ENCODE assay signal across 8 cellular contexts in genomic region chr10:21724695-21725371, GRCh38.
A peak's percentile ranks its signal among the peaks of the same experiment; 100 is the strongest.
DNase-seq lines count a peak whose midpoint lies in the region; ATAC-seq and TF ChIP-seq lines count a peak whose summit lies in the region.

No MANE protein-coding gene starts in this region.

- H4K8ac ChIP-seq in neuronal stem cell (ENCODE audit: low read depth, low read length) = no peak overlapping the region

- ATAC-seq in GM19351 (IDR thresholded peaks at IDR 0.05; ENCODE audit: unreplicated experiment) (peak; percentile 74), HG03457 (IDR thresholded peaks at IDR 0.05; ENCODE audit: unreplicated experiment) (peak; percentile 95), HG03025 (IDR thresholded peaks at IDR 0.05; ENCODE audit: low FRiP score, unreplicated experiment) (no peak)

- H4K91ac ChIP-seq in neuronal stem cell (ENCODE audit: low read depth, low read length, poor library complexity) = no peak overlapping the region

- H2AFZ ChIP-seq in neuronal stem cell (ENCODE audit: low read length) = no peak overlapping the region

- H3K4me1 ChIP-seq in Caco-2 (peaks cover 36% of the 10 kb centered on the region), neuronal stem cell (ENCODE audit: control insufficient read depth in 2 of 2, insufficient read depth in 1 of 2, low read depth in 1 of 2, low read length in 2 of 2) (peaks cover 12 to 42% of the 10 kb centered on the region in 2 donors)

- H3K27ac ChIP-seq in neuronal stem cell (replicated peaks; ENCODE audit: low read length) = peak overlapping the region; percentile 61

- no peaks in the 10 kb centered on the region for H3K27me3 Mint-ChIP-seq in Caco-2 (ENCODE audit: insufficient read depth, unreplicated experiment)
- H3K27me3 Mint-ChIP-seq in activated CD4-positive, alpha-beta T cell treated with anti-CD3 and anti-CD28 coated beads, Interleukin-2, amount 10 ng/mL, durations not matched to agents 24 days and 14 days = no peaks in the 10 kb centered on the region

- DNase-seq in Caco-2 = peak; percentile 39 to 65
- peak; percentile 95 for DNase-seq in NCI-H345 (lab: John Stamatoyannopoulos, UW)
- DNase-seq in activated CD4-positive, alpha-beta T cell treated with anti-CD3 and anti-CD28 coated beads, Interleukin-2, amount 10 ng/mL, durations not matched to agents 24 days and 14 days = peak; percentile 80
- DNase-seq in fibroblast of mammary gland (ENCODE audit: low read depth) = peak; percentile 100
- DNase-seq in neuronal stem cell (ENCODE audit: low spot score) = no peak

- H3K27me3 ChIP-seq in Caco-2 (replicated peaks; ENCODE audit: control insufficient read depth, insufficient read depth, low read length) (no peaks in the 10 kb centered on the region), neuronal stem cell (ENCODE audit: control insufficient read depth in 3 of 3, insufficient read depth in 3 of 3, low read depth in 1 of 3, low read length in 3 of 3) (no peaks in the 10 kb centered on the region)

- H3K36me3 ChIP-seq in Caco-2 (ENCODE audit: control insufficient read depth, insufficient read depth, low read length) (peaks cover 2% of the 10 kb centered on the region; the same call in 1 of the 2 replicates), neuronal stem cell (replicated peaks in 1 of 2; ENCODE audit: control insufficient read depth in 2 of 2, insufficient read depth in 2 of 2, low read length in 2 of 2) (peaks cover 0 to 59% of the 10 kb centered on the region in 2 donors)

- POLR2A ChIA-PET in Caco-2 (lab: Charles Lee) = interaction anchor here (1.3 kb wide), 1 partner anchor 229 kb away, joined by 3 read pairs; no protein-coding TSS in a partner anchor

- H3K9ac ChIP-seq in neuronal stem cell (ENCODE audit: low read depth, low read length, poor library complexity) = no peak overlapping the region

- no peak overlapping the region for H3K4me3 ChIP-seq in Caco-2 (ENCODE audit: low read depth, low read length)
- no peak overlapping the region for H3K4me3 ChIP-seq in fibroblast of mammary gland (ENCODE audit: control insufficient read depth, low read depth, low read length)
- H3K4me3 ChIP-seq in neuronal stem cell (ENCODE audit: low read length in 2 of 2) = no peak overlapping the region

- intact Hi-C loops in Caco-2 (cut with micrococcal nuclease; ENCODE audit: unreplicated experiment) = loop anchor here (10.0 kb wide), 1 partner anchor 360 kb away; no protein-coding TSS in a partner anchor
- intact Hi-C loops in activated CD4-positive, alpha-beta T cell treated with anti-CD3 and anti-CD28 coated beads, Interleukin-2, amount 10 ng/mL, durations not matched to agents 24 days and 14 days (cut with micrococcal nuclease) = no loop called here

- no peak overlapping the region for H3K18ac ChIP-seq in neuronal stem cell (ENCODE audit: low read length)

- no peak overlapping the region for H3K4me2 ChIP-seq in neuronal stem cell (ENCODE audit: insufficient read depth, low read length, poor library complexity, severe bottlenecking)

- no peak overlapping the region for H2BK120ac ChIP-seq in neuronal stem cell (ENCODE audit: low read depth, low read length)

- H3K14ac ChIP-seq in neuronal stem cell (ENCODE audit: low read length) = no peak overlapping the region

- TF ChIP-seq CTCF in Caco-2 (IDR thresholded peaks at IDR 0.05; ENCODE audit: insufficient read depth in 1 of 2, low read depth in 1 of 2, low read length in 1 of 2, severe bottlenecking in 1 of 2, unreplicated experiment in 1 of 2) (no peak), fibroblast of mammary gland (conservative IDR thresholded peaks at IDR 0.05; ENCODE audit: control insufficient read depth, insufficient read depth, low read depth, low read length) (no peak)

- H2BK5ac ChIP-seq in neuronal stem cell (ENCODE audit: low read length) = no peak overlapping the region

- H3K23ac ChIP-seq in neuronal stem cell (ENCODE audit: low read depth, low read length, poor library complexity) = no peak overlapping the region

- no peak overlapping the region for H2BK15ac ChIP-seq in neuronal stem cell (ENCODE audit: low read length)

- H3K4me3 Mint-ChIP-seq in Caco-2 (ENCODE audit: unreplicated experiment) = no peak overlapping the region
- no peak overlapping the region for H3K4me3 Mint-ChIP-seq in activated CD4-positive, alpha-beta T cell treated with anti-CD3 and anti-CD28 coated beads, Interleukin-2, amount 10 ng/mL, durations not matched to agents 24 days and 14 days

- H2AK5ac ChIP-seq in neuronal stem cell (ENCODE audit: low read depth, low read length) = no peak overlapping the region

- H3K36me3 Mint-ChIP-seq in Caco-2 (ENCODE audit: insufficient read depth, unreplicated experiment) = peaks cover 52% of the 10 kb centered on the region
- H3K36me3 Mint-ChIP-seq in activated CD4-positive, alpha-beta T cell treated with anti-CD3 and anti-CD28 coated beads, Interleukin-2, amount 10 ng/mL, durations not matched to agents 24 days and 14 days (ENCODE audit: low read depth) = peaks cover 30% of the 10 kb centered on the region

- CTCF ChIA-PET in Caco-2 (lab: Charles Lee) = interaction anchor here (0.6 to 1.1 kb wide), 4 partner anchors 32 to 188 kb away, joined by 3 read pairs; no protein-coding TSS in a partner anchor

- no peaks in the 10 kb centered on the region for H3K9me3 Mint-ChIP-seq in Caco-2 (ENCODE audit: unreplicated experiment)
- no peaks in the 10 kb centered on the region for H3K9me3 Mint-ChIP-seq in activated CD4-positive, alpha-beta T cell treated with anti-CD3 and anti-CD28 coated beads, Interleukin-2, amount 10 ng/mL, durations not matched to agents 24 days and 14 days

- no peaks in the 10 kb centered on the region for H3K79me1 ChIP-seq in neuronal stem cell (ENCODE audit: low read depth, low read length)

- no peak overlapping the region for H3K27ac Mint-ChIP-seq in Caco-2 (ENCODE audit: unreplicated experiment)
- H3K27ac Mint-ChIP-seq in activated CD4-positive, alpha-beta T cell treated with anti-CD3 and anti-CD28 coated beads, Interleukin-2, amount 10 ng/mL, durations not matched to agents 24 days and 14 days = no peak overlapping the region

- H2BK12ac ChIP-seq in neuronal stem cell (ENCODE audit: low read length) = no peak overlapping the region

- H3K4ac ChIP-seq in neuronal stem cell (ENCODE audit: low read length) = no peak overlapping the region

- BruUV-seq in Caco-2 (replicated peaks; lab: Mats Ljungman, UMichigan) = no TSS peak

- WGBS in neuronal stem cell (ENCODE audit: extremely low coverage in 2 of 2, insufficient read length in 2 of 2, insufficient replicate concordance in 1 of 2), 2 donors = no CpG with 5 or more reads among the region's 4 CpGs

- peaks cover 35% of the 10 kb centered on the region for H3K4me1 Mint-ChIP-seq in Caco-2 (ENCODE audit: low read depth, unreplicated experiment)
- H3K4me1 Mint-ChIP-seq in activated CD4-positive, alpha-beta T cell treated with anti-CD3 and anti-CD28 coated beads, Interleukin-2, amount 10 ng/mL, durations not matched to agents 24 days and 14 days = peaks cover 12% of the 10 kb centered on the region

- H3K9me3 ChIP-seq in Caco-2 = no peaks in the 10 kb centered on the region
- H3K9me3 ChIP-seq in neuronal stem cell (replicated peaks in 1 of 2; ENCODE audit: control insufficient read depth in 2 of 2, insufficient read depth in 1 of 2, low read depth in 1 of 2, low read length in 2 of 2) = no peaks in the 10 kb centered on the region
